ENCODE assay signal across 8 cellular contexts in genomic region chr2:84894758-84895520, GRCh38.
A peak's percentile ranks its signal among the peaks of the same experiment; 100 is the strongest.
DNase-seq lines count a peak whose midpoint lies in the region; ATAC-seq and TF ChIP-seq lines count a peak whose summit lies in the region.

No MANE protein-coding gene starts in this region.

- POLR2A ChIA-PET in RWPE1 (lab: Yijun Ruan, JAX; ENCODE audit: low non-redundant PET) = no interaction called here

- peak overlapping the region; percentile 60 for H3K27ac ChIP-seq in RWPE1

- TF ChIP-seq CTCF in RWPE1 (conservative IDR thresholded peaks at IDR 0.05; ENCODE audit: low read depth) (no peak), GM10266 (IDR thresholded peaks at IDR 0.05; ENCODE audit: control insufficient read depth, insufficient read depth, low read depth, missing control alignments) (no peak)

- H3K9me3 Mint-ChIP-seq in stimulated activated naive CD8-positive, alpha-beta T cell treated with anti-CD3 and anti-CD28 coated beads, Interleukin-15, amount 100 ng/mL, for 72 hours = no peaks in the 10 kb centered on the region

- H3K4me1 Mint-ChIP-seq in stimulated activated naive CD8-positive, alpha-beta T cell treated with anti-CD3 and anti-CD28 coated beads, Interleukin-15, amount 100 ng/mL, for 72 hours = peaks cover 70% of the 10 kb centered on the region

- H3K27me3 Mint-ChIP-seq in stimulated activated naive CD8-positive, alpha-beta T cell treated with anti-CD3 and anti-CD28 coated beads, Interleukin-15, amount 100 ng/mL, for 72 hours = no peaks in the 10 kb centered on the region

- peak; percentile 17 for ATAC-seq in stimulated activated naive CD8-positive, alpha-beta T cell treated with anti-CD3 and anti-CD28 coated beads, Interleukin-15, amount 100 ng/mL, for 72 hours
- no peak for ATAC-seq in GM21367 (IDR thresholded peaks at IDR 0.05; ENCODE audit: unreplicated experiment)

- peak; percentile 67 for DNase-seq in activated CD8-positive, alpha-beta memory T cell treated with anti-CD3 and anti-CD28 coated beads for 24 hours
- DNase-seq in activated CD8-positive, alpha-beta memory T cell treated with anti-CD3 and anti-CD28 coated beads, Interleukin-2, amount 50 U/mL, for 4 hours = no peak
- DNase-seq in RWPE1 (ENCODE audit: low spot score) (no peak), fibroblast of gingiva (ENCODE audit: low read depth) (peak; percentile 76), GM10266 (ENCODE audit: extremely low spot score) (no peak), inferior parietal cortex (ENCODE audit: extremely low spot score) (no peak)
- DNase-seq in stimulated activated naive CD8-positive, alpha-beta T cell treated with anti-CD3 and anti-CD28 coated beads, Interleukin-15, amount 100 ng/mL, for 72 hours = no peak

- H3K4me3 Mint-ChIP-seq in stimulated activated naive CD8-positive, alpha-beta T cell treated with anti-CD3 and anti-CD28 coated beads, Interleukin-15, amount 100 ng/mL, for 72 hours = peak overlapping the region; percentile 46 to 72

- H3K27ac Mint-ChIP-seq in stimulated activated naive CD8-positive, alpha-beta T cell treated with anti-CD3 and anti-CD28 coated beads, Interleukin-15, amount 100 ng/mL, for 72 hours = peak overlapping the region; percentile 48 to 75

- CTCF ChIA-PET in RWPE1 (lab: Yijun Ruan, JAX) = interaction anchor here (0.8 to 2.2 kb wide), 2 partner anchors 13 to 31 kb away, joined by 4 to 8 read pairs; no protein-coding TSS in a partner anchor

Comparison
In these comparisons a context has a peak if more than half of its experiments do, and no peak if none do; other contexts are left out.
1. DNase-seq: peak in activated CD8-positive, alpha-beta memory T cell treated with anti-CD3 and anti-CD28 coated beads for 24 hours (single experiment) and fibroblast of gingiva (single experiment); none in activated CD8-positive, alpha-beta memory T cell treated with anti-CD3 and anti-CD28 coated beads, Interleukin-2, amount 50 U/mL, for 4 hours (single experiment), RWPE1 (single experiment), stimulated activated naive CD8-positive, alpha-beta T cell treated with anti-CD3 and anti-CD28 coated beads, Interleukin-15, amount 100 ng/mL, for 72 hours (0 of 2), GM10266 (single experiment) and inferior parietal cortex (single experiment).